Comparison of ENCODE assay signal across 24 cellular contexts in the genomic region with DNA sequence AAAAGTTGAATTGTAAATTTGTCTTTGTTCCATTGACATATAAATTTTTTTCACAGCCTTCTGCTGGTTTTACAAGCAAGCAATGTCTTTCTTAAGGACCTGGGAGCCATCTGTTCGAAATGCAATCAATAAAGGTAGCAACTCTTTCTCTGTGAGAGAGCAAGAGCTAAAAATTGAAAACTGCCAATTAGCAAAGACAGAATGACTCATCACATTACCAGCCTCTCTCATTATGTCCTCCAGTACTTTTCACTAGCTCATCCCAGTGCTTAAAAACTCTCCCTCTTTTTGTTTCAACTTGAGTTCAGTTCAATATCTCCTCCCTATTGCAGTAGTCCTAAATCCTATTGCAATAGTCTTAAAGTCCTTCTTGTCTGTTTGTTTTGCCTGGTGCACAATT.
DNase-seq lines count a peak whose midpoint lies in the region; ATAC-seq and TF ChIP-seq lines count a peak whose summit lies in the region.
"Had no signal": no experiment of that assay in that cellular context is flagged by ENCODE, and none has a peak within 500 bp of the region (broad histone marks: within the 10 kb centered on the region; RNA-seq: fewer than 3 reads in every experiment).

No MANE protein-coding gene starts in this region.

- H3K9me1 ChIP-seq in IMR-90 (ENCODE audit: insufficient read depth, low read length): no peaks in the 10 kb centered on the region

- H2BK20ac ChIP-seq in IMR-90 (ENCODE audit: low read depth, low read length): no peak overlapping the region

- WGBS in IMR-90 (ENCODE audit: extremely low coverage in 2 of 2, insufficient read length in 1 of 2), 2 experiments: no CpG with 5 or more reads among the region's 1 CpG

- no peaks in the 10 kb centered on the region for H3K36me3 Mint-ChIP-seq in natural killer cell
- H3K36me3 Mint-ChIP-seq: CD8-positive, alpha-beta memory T cell had no signal

- H3K4ac ChIP-seq in IMR-90 (ENCODE audit: low read depth, low read length): no peak overlapping the region

- no peak overlapping the region for H3K4me3 Mint-ChIP-seq in natural killer cell
- H3K4me3 Mint-ChIP-seq: activated naive CD8-positive, alpha-beta T cell treated with anti-CD3 and anti-CD28 coated beads, Interleukin-2, amount 50 U/mL, for 24 hours; CD8-positive, alpha-beta memory T cell; stimulated activated naive CD8-positive, alpha-beta T cell treated with anti-CD3 and anti-CD28 coated beads, Interleukin-15, amount 100 ng/mL, for 72 hours had no signal

- no peak overlapping the region for H4K91ac ChIP-seq in IMR-90 (ENCODE audit: insufficient read depth, low read depth, low read length)

- H3K4me1 Mint-ChIP-seq in natural killer cell: no peaks in the 10 kb centered on the region
- H3K4me1 Mint-ChIP-seq: activated naive CD8-positive, alpha-beta T cell treated with anti-CD3 and anti-CD28 coated beads, Interleukin-2, amount 50 U/mL, for 24 hours; CD8-positive, alpha-beta memory T cell; stimulated activated naive CD8-positive, alpha-beta T cell treated with anti-CD3 and anti-CD28 coated beads, Interleukin-15, amount 100 ng/mL, for 72 hours had no signal

- H3K4me3 ChIP-seq in IMR-90 (ENCODE audit: insufficient read depth, low read depth, low read length): no peak overlapping the region
- H3K4me3 ChIP-seq: psoas muscle, skin epidermis had no signal

- H3K27ac ChIP-seq in IMR-90 (ENCODE audit: insufficient read depth, low read length): no peak overlapping the region
- H3K27ac ChIP-seq: psoas muscle, skin epidermis had no signal

- no peak overlapping the region for H3K27ac Mint-ChIP-seq in natural killer cell
- H3K27ac Mint-ChIP-seq: activated naive CD8-positive, alpha-beta T cell treated with anti-CD3 and anti-CD28 coated beads, Interleukin-2, amount 50 U/mL, for 24 hours; CD8-positive, alpha-beta memory T cell; stimulated activated naive CD8-positive, alpha-beta T cell treated with anti-CD3 and anti-CD28 coated beads, Interleukin-15, amount 100 ng/mL, for 72 hours had no signal

- H3K9ac ChIP-seq in IMR-90 (ENCODE audit: low read depth, low read length): no peak overlapping the region

- no peak overlapping the region for H2BK5ac ChIP-seq in IMR-90 (ENCODE audit: low read depth, low read length, poor library complexity, severe bottlenecking)

- H3K27me3 ChIP-seq in IMR-90 (ENCODE audit: control insufficient read depth, insufficient read depth, low read length): no peaks in the 10 kb centered on the region

- H3K27me3 Mint-ChIP-seq in natural killer cell (ENCODE audit: low read depth in 2 of 2): no peaks in the 10 kb centered on the region
- H3K27me3 Mint-ChIP-seq: activated naive CD8-positive, alpha-beta T cell treated with anti-CD3 and anti-CD28 coated beads, Interleukin-2, amount 50 U/mL, for 24 hours; CD8-positive, alpha-beta memory T cell; stimulated activated naive CD8-positive, alpha-beta T cell treated with anti-CD3 and anti-CD28 coated beads, Interleukin-15, amount 100 ng/mL, for 72 hours had no signal

- no peak for ATAC-seq in IMR-90 (ENCODE audit: low read depth)
- ATAC-seq in GM21529 (IDR thresholded peaks at IDR 0.05; ENCODE audit: unreplicated experiment): no peak
- no peak for ATAC-seq in natural killer cell
- ATAC-seq: activated naive CD8-positive, alpha-beta T cell treated with anti-CD3 and anti-CD28 coated beads, Interleukin-2, amount 50 U/mL, for 24 hours; left cardiac atrium; psoas muscle; stimulated activated naive CD8-positive, alpha-beta T cell treated with anti-CD3 and anti-CD28 coated beads, Interleukin-15, amount 100 ng/mL, for 72 hours had no signal

- no peaks in the 10 kb centered on the region for H3K36me3 ChIP-seq in IMR-90 (ENCODE audit: control insufficient read depth, insufficient read depth, low read length)

- no peaks in the 10 kb centered on the region for H3K9me3 ChIP-seq in IMR-90 (ENCODE audit: control insufficient read depth, insufficient read depth, low read length)
- H3K9me3 ChIP-seq: psoas muscle had no signal

- no peak overlapping the region for H2AK5ac ChIP-seq in IMR-90 (ENCODE audit: low read depth, low read length)

- H3K4me1 ChIP-seq in IMR-90 (ENCODE audit: control insufficient read depth, insufficient read depth, low read length): no peaks in the 10 kb centered on the region
- H3K4me1 ChIP-seq: psoas muscle had no signal

- no peak overlapping the region for H3K56ac ChIP-seq in IMR-90 (ENCODE audit: extremely low read depth, insufficient read depth, low read length)

- no peak overlapping the region for H4K8ac ChIP-seq in IMR-90 (ENCODE audit: low read depth in 2 of 2, low read length in 2 of 2)

- H3K4me2 ChIP-seq in IMR-90 (ENCODE audit: low read depth, low read length): no peak overlapping the region

- no TSS peak for BruUV-seq in IMR-90 (replicated peaks; lab: Mats Ljungman, UMichigan)

- intact Hi-C loops in IMR-90 (cut with micrococcal nuclease): no loop called here
- intact Hi-C loops in natural killer cell (cut with micrococcal nuclease): no loop called here

- in situ Hi-C loops in IMR-90 (cut with MboI; ENCODE audit: low sequenced_read_pairs): no loop called here

- CTCF ChIA-PET in IMR-90 (lab: Yijun Ruan, JAX): no interaction called here

- H4K5ac ChIP-seq in IMR-90 (ENCODE audit: low read depth, low read length): no peak overlapping the region

- POLR2A ChIA-PET in IMR-90 (lab: Charles Lee; ENCODE audit: unreplicated experiment): no interaction called here

- no peak overlapping the region for H2BK15ac ChIP-seq in IMR-90 (ENCODE audit: low read depth, low read length)

- no peaks in the 10 kb centered on the region for H3K79me1 ChIP-seq in IMR-90 (ENCODE audit: low read depth in 1 of 2, low read length in 2 of 2)

- H2BK120ac ChIP-seq in IMR-90 (ENCODE audit: low read depth, low read length): no peak overlapping the region

- TF ChIP-seq RAD21 in IMR-90 (IDR thresholded peaks at IDR 0.05; ENCODE audit: low read length): no peak

- peaks cover 6 to 8% of the 10 kb centered on the region in 2 donors for H3K9me3 Mint-ChIP-seq in natural killer cell

- no peak for TF ChIP-seq CTCF in IMR-90 (conservative IDR thresholded peaks at IDR 0.05; ENCODE audit: low read depth, low read length)
- TF ChIP-seq CTCF in natural killer cell (IDR thresholded peaks at IDR 0.05): no peak

- H2AFZ ChIP-seq in IMR-90 (replicated peaks; ENCODE audit: low read length, poor library complexity): no peak overlapping the region

- no peak overlapping the region for H3K14ac ChIP-seq in IMR-90 (replicated peaks; ENCODE audit: low read depth, low read length)

- no peak overlapping the region for H2AK9ac ChIP-seq in IMR-90 (replicated peaks; ENCODE audit: low read depth, low read length, poor library complexity)

- dilution Hi-C loops in IMR-90 (cut with HindIII; ENCODE audit: low sequenced_read_pairs, unreplicated experiment): no loop called here

- TF ChIP-seq POLR2A in IMR-90 (IDR thresholded peaks at IDR 0.05; ENCODE audit: low read depth, low read length): no peak

- H3K18ac ChIP-seq in IMR-90 (ENCODE audit: low read depth, low read length): no peak overlapping the region

- H4K20me1 ChIP-seq in IMR-90 (ENCODE audit: insufficient read depth, low read length): no peaks in the 10 kb centered on the region

- DNase-seq in IMR-90 (no peak), NCI-H1092 (lab: John Stamatoyannopoulos, UW) (peak; percentile 21), NCI-H69 (lab: John Stamatoyannopoulos, UW) (peak; percentile 88), fibroblast of peridontal ligament (ENCODE audit: extremely low read depth) (peak; percentile 1), natural killer cell (no peak), cortex of kidney (lab: John Stamatoyannopoulos, UW) (no peak), SW480 (ENCODE audit: low spot score) (no peak)
- DNase-seq: activated CD4-positive, alpha-beta T cell treated with anti-CD3 and anti-CD28 coated beads, Interleukin-2, amount 50 U/mL, for 1 hour; activated CD8-positive, alpha-beta memory T cell treated with anti-CD3 and anti-CD28 coated beads, Interleukin-2, amount 50 U/mL, for 4 hours; activated naive CD8-positive, alpha-beta T cell treated with anti-CD3 and anti-CD28 coated beads, Interleukin-2, amount 50 U/mL, for 24 hours; CD8-positive, alpha-beta memory T cell; DMS79; erythroblast; Kasumi-1; left cardiac atrium; midbrain; NCI-H1694 treated with DMSO at 0.1 percent for 48 hours; psoas muscle; stimulated activated CD4-positive, alpha-beta T cell treated with anti-CD3 and anti-CD28 coated beads, Interleukin-4, amount 100 ng/mL, for 1 hour; stimulated activated naive CD8-positive, alpha-beta T cell treated with anti-CD3 and anti-CD28 coated beads, Interleukin-15, amount 100 ng/mL, for 72 hours; SW 1271; trophoblast cell had no signal

- no peak overlapping the region for H3K23ac ChIP-seq in IMR-90 (ENCODE audit: low read depth, low read length)

TF ChIP-seq in IMR-90, 13 proteins besides CTCF, POLR2A, EP300 and RAD21:
- TF ChIP-seq CHD1 (IDR thresholded peaks at IDR 0.05; ENCODE audit: low read depth, low read length): no peak
- peak; percentile 68 for TF ChIP-seq NFE2L2 (IDR thresholded peaks at IDR 0.05; ENCODE audit: low read depth, low read length)
TF ChIP-seq in IMR-90: peak in this region for 1.

Comparison
In these comparisons a context has a peak if more than half of its experiments do, and no peak if none do; other contexts are left out.
1. DNase-seq: peak in NCI-H1092 (single experiment), NCI-H69 (single experiment) and fibroblast of peridontal ligament (single experiment); none in IMR-90 (single experiment), natural killer cell (single experiment), cortex of kidney (single experiment) and SW480 (single experiment).